1 cellular context compared by ENCODE assay signal in genomic region chr1:24765308-24765988, GRCh38.
TF ChIP-seq lines count a peak whose summit lies in the region.

No MANE protein-coding gene starts in this region.

TF ChIP-seq in K562, 482 proteins besides CTCF, POLR2A, EP300 and RAD21 (continued from another document and continues in another):
- no peak for TF ChIP-seq ZNF263 (CRISPR knock-in tag; IDR thresholded peaks at IDR 0.05; ENCODE audit: borderline replicate concordance)
- no peak for TF ChIP-seq HMGXB4 (CRISPR knock-in tag; IDR thresholded peaks at IDR 0.05)
- peak; percentile 42 for TF ChIP-seq HDAC3 (IDR thresholded peaks at IDR 0.05; ENCODE audit: borderline replicate concordance, partially characterized antibody)
- TF ChIP-seq HDAC6 (IDR thresholded peaks at IDR 0.05; ENCODE audit: low read depth, low read length), result no peak
- no peak for TF ChIP-seq ZNF165 (CRISPR knock-in tag; IDR thresholded peaks at IDR 0.05; ENCODE audit: borderline replicate concordance)
- peak; percentile 50; the same call in 1 of the 2 replicates for TF ChIP-seq HIVEP1 (CRISPR knock-in tag; IDR thresholded peaks at IDR 0.05)
- no peak for TF ChIP-seq SAFB2 (IDR thresholded peaks at IDR 0.05; ENCODE audit: borderline replicate concordance, low read depth, low read length, severe bottlenecking)
- TF ChIP-seq BRD4 (IDR thresholded peaks at IDR 0.05), result no peak
- TF ChIP-seq HDAC2 (IDR thresholded peaks at IDR 0.05), result peak; percentile 90; the same call in 1 of the 2 replicates
- no peak for TF ChIP-seq MCM2 (IDR thresholded peaks at IDR 0.05; ENCODE audit: low read depth)
- peak; percentile 47 for TF ChIP-seq ETS2 (tag; IDR thresholded peaks at IDR 0.05; ENCODE audit: borderline replicate concordance, poor library complexity, severe bottlenecking)
- TF ChIP-seq RB1 (IDR thresholded peaks at IDR 0.05; ENCODE audit: low read depth), result no peak
- no peak for TF ChIP-seq ZNF174 (CRISPR knock-in tag; IDR thresholded peaks at IDR 0.05)
- peak; percentile 87 for TF ChIP-seq L3MBTL2 (IDR thresholded peaks at IDR 0.05)
- TF ChIP-seq ZBTB8A (IDR thresholded peaks at IDR 0.05; ENCODE audit: partially characterized antibody), result no peak
- no peak for TF ChIP-seq GABPB2 (CRISPR knock-in tag; conservative IDR thresholded peaks at IDR 0.05)
- peak; percentile 58 to 67 for TF ChIP-seq AFF1 (IDR thresholded peaks at IDR 0.05; ENCODE audit: low read depth in 1 of 2, partially characterized antibody in 2 of 2)
- no peak; the same call in 1 of the 2 replicates for TF ChIP-seq ZNF197 (CRISPR knock-in tag; IDR thresholded peaks at IDR 0.05; ENCODE audit: low read depth)
- no peak for TF ChIP-seq HMBOX1 (IDR thresholded peaks at IDR 0.05)
- TF ChIP-seq RNF2 (IDR thresholded peaks at IDR 0.05), result 0 out of 2 replicates have a peak, but pooled peaks have one; percentile 27
- TF ChIP-seq FOXK2 (conservative IDR thresholded peaks at IDR 0.05 in 1 of 2, IDR thresholded peaks at IDR 0.05 in 1 of 2; ENCODE audit: low read depth in 2 of 2), result peak; percentile 60 to 80
- no peak for TF ChIP-seq SRSF1 (IDR thresholded peaks at IDR 0.05; ENCODE audit: low read depth, low read length)
- TF ChIP-seq ARHGAP35 (IDR thresholded peaks at IDR 0.05; ENCODE audit: partially characterized antibody), result no peak
- 0 out of 2 replicates have a peak, but pooled peaks have one; percentile 33 for TF ChIP-seq PYGO2 (tag; IDR thresholded peaks at IDR 0.05)
- TF ChIP-seq SMAD1 (IDR thresholded peaks at IDR 0.05; ENCODE audit: low read depth, low read length, partially characterized antibody), result no peak
- TF ChIP-seq SAFB (IDR thresholded peaks at IDR 0.05; ENCODE audit: borderline replicate concordance, low read depth, low read length), result no peak
- TF ChIP-seq ZFP36 (IDR thresholded peaks at IDR 0.05; ENCODE audit: low read depth, low read length, partially characterized antibody), result no peak
- no peak for TF ChIP-seq CTBP1 (IDR thresholded peaks at IDR 0.05; ENCODE audit: borderline replicate concordance)
- no peak for TF ChIP-seq ZFX (CRISPR knock-in tag; IDR thresholded peaks at IDR 0.05)
- TF ChIP-seq ZBTB43 (CRISPR knock-in tag; IDR thresholded peaks at IDR 0.05), result no peak
- no peak for TF ChIP-seq TCF7 (IDR thresholded peaks at IDR 0.05; ENCODE audit: borderline replicate concordance)
- TF ChIP-seq KDM5B (IDR thresholded peaks at IDR 0.05; ENCODE audit: insufficient replicate concordance, low read depth, low read length), result no peak
- TF ChIP-seq LARP7 (IDR thresholded peaks at IDR 0.05), result peak; percentile 93
- TF ChIP-seq MAX (CRISPR knock-in tag; IDR thresholded peaks at IDR 0.05), result no peak
- TF ChIP-seq E2F8 (IDR thresholded peaks at IDR 0.05; ENCODE audit: low read depth, partially characterized antibody), result peak; percentile 54
- no peak for TF ChIP-seq MXI1 (IDR thresholded peaks at IDR 0.05; ENCODE audit: low read depth, low read length)
- TF ChIP-seq THAP12 (CRISPR knock-in tag; IDR thresholded peaks at IDR 0.05), result no peak
- 0 out of 2 replicates have a peak, but pooled peaks have one; percentile 13 for TF ChIP-seq ZBTB12 (CRISPR knock-in tag; IDR thresholded peaks at IDR 0.05)
- peak; percentile 5; the same call in 1 of the 2 replicates for TF ChIP-seq MTF1 (CRISPR knock-in tag; IDR thresholded peaks at IDR 0.05; ENCODE audit: borderline replicate concordance)
- TF ChIP-seq RBM22 (IDR thresholded peaks at IDR 0.05; ENCODE audit: low read depth, low read length, poor library complexity, severe bottlenecking), result no peak
- 0 out of 2 replicates have a peak, but pooled peaks have one; percentile 47 for TF ChIP-seq ZNF311 (CRISPR knock-in tag; IDR thresholded peaks at IDR 0.05)
- no peak for TF ChIP-seq IRF2 (CRISPR knock-in tag; IDR thresholded peaks at IDR 0.05)
- TF ChIP-seq HDAC1 (IDR thresholded peaks at IDR 0.05), result peak in 1 of 2 experiments; percentile 72; a peak in 1 of 4 replicates
- no peak for TF ChIP-seq ELF1 (tag; IDR thresholded peaks at IDR 0.05)
- no peak for TF ChIP-seq HNRNPH1 (optimal IDR thresholded peaks at IDR 0.05; ENCODE audit: low read depth, low read length)
- TF ChIP-seq POU5F1 (IDR thresholded peaks at IDR 0.05; ENCODE audit: borderline replicate concordance, low read depth, low read length, partially characterized antibody), result no peak
- TF ChIP-seq SIRT6 (IDR thresholded peaks at IDR 0.05; ENCODE audit: low read depth, low read length), result no peak
- TF ChIP-seq ESRRA (IDR thresholded peaks at IDR 0.05; ENCODE audit: borderline replicate concordance, low read depth), result no peak
- TF ChIP-seq ELF2 (CRISPR knock-in tag; IDR thresholded peaks at IDR 0.05), result no peak
- no peak for TF ChIP-seq PHF20 (IDR thresholded peaks at IDR 0.05; ENCODE audit: partially characterized antibody)
- no peak for TF ChIP-seq FOXA1 (IDR thresholded peaks at IDR 0.05; ENCODE audit: borderline replicate concordance)
- TF ChIP-seq SMARCC2 (IDR thresholded peaks at IDR 0.05; ENCODE audit: low read depth), result peak; percentile 91
- no peak for TF ChIP-seq FOS (IDR thresholded peaks at IDR 0.05; ENCODE audit: extremely low read depth, insufficient read length)
- 0 out of 2 replicates have a peak, but pooled peaks have one; percentile 42 for TF ChIP-seq MITF (IDR thresholded peaks at IDR 0.05)
- TF ChIP-seq FOXA3 (CRISPR knock-in tag; conservative IDR thresholded peaks at IDR 0.05 in 1 of 2, IDR thresholded peaks at IDR 0.05 in 1 of 2), result no peak
- peak; percentile 83 for TF ChIP-seq MEIS2 (IDR thresholded peaks at IDR 0.05; ENCODE audit: partially characterized antibody)
- TF ChIP-seq PTBP1 (IDR thresholded peaks at IDR 0.05; ENCODE audit: low read depth, low read length), result no peak
- TF ChIP-seq MCM7 (IDR thresholded peaks at IDR 0.05), result no peak; a peak in 1 of 4 replicates
